In genomic region chr6:2853372-2853765, GRCh38 we compare ENCODE assay signal across 8 cellular contexts. TPM values are rescaled to one million over a fixed set of nuclear protein-coding genes. Genes with fewer than 3 reads are reported as not detected.
DNase-seq lines count a peak whose midpoint lies in the region; ATAC-seq, FAIRE-seq and TF ChIP-seq lines count a peak whose summit lies in the region.
"Not testable (repeated sequence)": the region's sequence is repeated elsewhere in the genome, so short reads cannot be mapped to it uniquely, and the experiment has no call there.

No MANE protein-coding gene starts in this region.

- H3K79me2 ChIP-seq in astrocyte (ENCODE audit: insufficient read depth, low read length); endothelial cell of umbilical vein (ENCODE audit: control insufficient read depth, insufficient read depth, low read length): not testable (repeated sequence)

- H3K9me1 ChIP-seq in endothelial cell of umbilical vein (replicated peaks; ENCODE audit: control insufficient read depth, extremely low read depth, insufficient read depth, low read length): not testable (repeated sequence)

- TF ChIP-seq EP300 in Ishikawa (IDR thresholded peaks at IDR 0.05; ENCODE audit: borderline replicate concordance): not testable (repeated sequence)

- CTCF ChIA-PET in BJ (lab: Yijun Ruan, JAX): interaction anchor here (0.8 to 2.7 kb wide), 6 partner anchors 10 to 137 kb away, joined by 3 to 13 read pairs (median 4); no protein-coding TSS in a partner anchor
- CTCF ChIA-PET in activated CD4-positive, alpha-beta T cell treated with anti-CD3 and anti-CD28 coated beads for 36 hours (lab: Charles Lee): interaction anchor here (0.6 to 2.4 kb wide), 7 partner anchors 12 to 134 kb away, joined by 3 to 9 read pairs (median 3); partner anchors contain the start of gene SERPINB1
- CTCF ChIA-PET in endothelial cell of umbilical vein (lab: Charles Lee): interaction anchor here (1.5 to 4.1 kb wide), 6 partner anchors 8 to 89 kb away, joined by 3 to 36 read pairs (median 11); no protein-coding TSS in a partner anchor

- H3K4me3 ChIP-seq in BJ (ENCODE audit: low read depth, low read length) (peak overlapping the region; percentile 31; the same call in 1 of the 2 replicates), endothelial cell of umbilical vein (replicated peaks in 1 of 3; ENCODE audit: insufficient read depth in 1 of 3, low read depth in 1 of 3, low read length in 3 of 3) (peak overlapping the region in 1 of 3 experiments; percentile 57), neutrophil (ENCODE audit: low read depth in 1 of 2, low read length in 1 of 2) (peak overlapping the region; percentile 47 to 50)
- H3K4me3 ChIP-seq in astrocyte (ENCODE audit: insufficient read depth, low read depth, low read length): not testable (repeated sequence)

- not testable (repeated sequence) for TF ChIP-seq POLR2A in endothelial cell of umbilical vein (IDR thresholded peaks at IDR 0.05; ENCODE audit: low read depth, low read length)

- H3K4me3 Mint-ChIP-seq in activated CD4-positive, alpha-beta T cell treated with anti-CD3 and anti-CD28 coated beads for 36 hours: peak overlapping the region; percentile 62
- not testable (repeated sequence) for H3K4me3 Mint-ChIP-seq in astrocyte (ENCODE audit: unreplicated experiment)
- peak overlapping the region; percentile 68 to 86 for H3K4me3 Mint-ChIP-seq in stimulated activated naive CD8-positive, alpha-beta T cell treated with anti-CD3 and anti-CD28 coated beads, Interleukin-15, amount 100 ng/mL, for 72 hours

- H3K27me3 ChIP-seq in BJ (ENCODE audit: control insufficient read depth, insufficient read depth, low read length); astrocyte (ENCODE audit: insufficient read depth, low read length); endothelial cell of umbilical vein (ENCODE audit: control insufficient read depth in 2 of 2, insufficient read depth in 2 of 2, low read length in 2 of 2); layer of hippocampus (ENCODE audit: control insufficient read depth, insufficient read depth, low read length); neutrophil: not testable (repeated sequence)

- not testable (repeated sequence) for H3K9me3 ChIP-seq in astrocyte (ENCODE audit: insufficient read depth, low read depth, low read length); endothelial cell of umbilical vein (replicated peaks; ENCODE audit: control insufficient read depth, insufficient read depth, low read length); neutrophil

- not testable (repeated sequence) for TF ChIP-seq CTCF in BJ (IDR thresholded peaks at IDR 0.05; ENCODE audit: insufficient read depth, low read depth, low read length); astrocyte (IDR thresholded peaks at IDR 0.05; ENCODE audit: insufficient read depth, low read depth, low read length); endothelial cell of umbilical vein (IDR thresholded peaks at IDR 0.05; ENCODE audit: extremely low read depth in 1 of 2, insufficient read depth in 1 of 2, low read depth in 1 of 2, low read length in 2 of 2); neutrophil (IDR thresholded peaks at IDR 0.05)

- peak overlapping the region; percentile 100 for H3K27ac Mint-ChIP-seq in activated CD4-positive, alpha-beta T cell treated with anti-CD3 and anti-CD28 coated beads for 36 hours
- H3K27ac Mint-ChIP-seq in astrocyte (ENCODE audit: unreplicated experiment): peak overlapping the region; percentile 88
- H3K27ac Mint-ChIP-seq in stimulated activated naive CD8-positive, alpha-beta T cell treated with anti-CD3 and anti-CD28 coated beads, Interleukin-15, amount 100 ng/mL, for 72 hours: peak overlapping the region; percentile 95 to 98

- not testable (repeated sequence) for TF ChIP-seq RAD21 in Ishikawa (IDR thresholded peaks at IDR 0.05; ENCODE audit: low read depth)

- H3K27me3 Mint-ChIP-seq in activated CD4-positive, alpha-beta T cell treated with anti-CD3 and anti-CD28 coated beads for 36 hours; astrocyte (ENCODE audit: low read depth, unreplicated experiment); stimulated activated naive CD8-positive, alpha-beta T cell treated with anti-CD3 and anti-CD28 coated beads, Interleukin-15, amount 100 ng/mL, for 72 hours: not testable (repeated sequence)

- H3K36me3 ChIP-seq in BJ (ENCODE audit: control insufficient read depth, insufficient read depth, low read length); astrocyte (ENCODE audit: insufficient read depth, low read length); endothelial cell of umbilical vein (ENCODE audit: control insufficient read depth in 2 of 2, extremely low read depth in 1 of 2, insufficient read depth in 2 of 2, low read length in 2 of 2); neutrophil: not testable (repeated sequence)

- H3K4me1 Mint-ChIP-seq in activated CD4-positive, alpha-beta T cell treated with anti-CD3 and anti-CD28 coated beads for 36 hours: peaks cover 66% of the 10 kb centered on the region
- peaks cover 15% of the 10 kb centered on the region for H3K4me1 Mint-ChIP-seq in astrocyte (ENCODE audit: low read depth, unreplicated experiment)
- peaks cover 74% of the 10 kb centered on the region for H3K4me1 Mint-ChIP-seq in stimulated activated naive CD8-positive, alpha-beta T cell treated with anti-CD3 and anti-CD28 coated beads, Interleukin-15, amount 100 ng/mL, for 72 hours

- POLR2A ChIA-PET in BJ (lab: Charles Lee); endothelial cell of umbilical vein (lab: Charles Lee): not testable (repeated sequence)
- POLR2A ChIA-PET in activated CD4-positive, alpha-beta T cell treated with anti-CD3 and anti-CD28 coated beads for 36 hours (lab: Charles Lee): interaction anchor here (0.7 to 3.0 kb wide), 4 partner anchors 12 to 87 kb away, joined by 3 to 14 read pairs (median 9); partner anchors contain the start of gene SERPINB1

- BruUV-seq in endothelial cell of umbilical vein (replicated peaks; lab: Mats Ljungman, UMichigan): not testable (repeated sequence)

- H3K9ac ChIP-seq in astrocyte (ENCODE audit: low read length) (peak overlapping the region; percentile 80), endothelial cell of umbilical vein (replicated peaks; ENCODE audit: extremely low read depth, insufficient read depth, low read length) (peak overlapping the region; percentile 98)

- H4K20me1 ChIP-seq in astrocyte (ENCODE audit: insufficient read depth, low read length); endothelial cell of umbilical vein (replicated peaks; ENCODE audit: control insufficient read depth, extremely low read depth, insufficient read depth, low read length): not testable (repeated sequence)

- not testable (repeated sequence) for DNase-seq in BJ (ENCODE audit: low read depth); activated CD4-positive, alpha-beta T cell treated with anti-CD3 and anti-CD28 coated beads for 36 hours; astrocyte (ENCODE audit: low read depth); endothelial cell of umbilical vein (ENCODE audit: low read depth, low spot score); stimulated activated naive CD8-positive, alpha-beta T cell treated with anti-CD3 and anti-CD28 coated beads, Interleukin-15, amount 100 ng/mL, for 72 hours

- not testable (repeated sequence) for H3K36me3 Mint-ChIP-seq in activated CD4-positive, alpha-beta T cell treated with anti-CD3 and anti-CD28 coated beads for 36 hours (ENCODE audit: low read depth); astrocyte (ENCODE audit: low read depth, unreplicated experiment)

- intact Hi-C loops in activated CD4-positive, alpha-beta T cell treated with anti-CD3 and anti-CD28 coated beads for 36 hours (cut with DNase I, micrococcal nuclease): loop anchor here in 1 of 2 experiments (1.0 kb wide), 1 partner anchor 12 kb away; the partner anchor contains the start of gene SERPINB1
- intact Hi-C loops in endothelial cell of umbilical vein (cut with micrococcal nuclease): loop anchor here (10.0 kb wide), 1 partner anchor 1239 kb away; no protein-coding TSS in a partner anchor

- peak overlapping the region; percentile 25 for H2AFZ ChIP-seq in astrocyte (ENCODE audit: low read depth, low read length)
- not testable (repeated sequence) for H2AFZ ChIP-seq in endothelial cell of umbilical vein (ENCODE audit: low read depth, low read length)

- peak overlapping the region; percentile 83 for H3K4me2 ChIP-seq in astrocyte (ENCODE audit: low read length)
- H3K4me2 ChIP-seq in endothelial cell of umbilical vein (ENCODE audit: insufficient read depth, low read length): peak overlapping the region; percentile 88

- H3K4me1 ChIP-seq in astrocyte (ENCODE audit: insufficient read depth, low read length) (peaks cover 42% of the 10 kb centered on the region), endothelial cell of umbilical vein (ENCODE audit: control insufficient read depth, extremely low read depth, insufficient read depth, low read length) (peaks cover 63% of the 10 kb centered on the region), neutrophil (ENCODE audit: control insufficient read depth in 1 of 2, insufficient read depth in 1 of 2, low read depth in 1 of 2, low read length in 1 of 2) (peaks cover 73 to 76% of the 10 kb centered on the region in 2 experiments)

- peak overlapping the region; percentile 92 for H3K27ac ChIP-seq in astrocyte (ENCODE audit: low read depth, low read length)
- peak overlapping the region; percentile 96 for H3K27ac ChIP-seq in endothelial cell of umbilical vein (ENCODE audit: insufficient read depth, low read depth, low read length)
- peak overlapping the region; percentile 10 for H3K27ac ChIP-seq in layer of hippocampus (ENCODE audit: low read depth, low read length)
- H3K27ac ChIP-seq in neutrophil: peak overlapping the region; percentile 94

- dilution Hi-C loops in endothelial cell of umbilical vein (cut with MboI; ENCODE audit: extremely low pct_ligation_motif_present, low sequenced_read_pairs): not testable (repeated sequence)

- not testable (repeated sequence) for H3K9me3 Mint-ChIP-seq in activated CD4-positive, alpha-beta T cell treated with anti-CD3 and anti-CD28 coated beads for 36 hours (ENCODE audit: low read depth); astrocyte (ENCODE audit: unreplicated experiment); stimulated activated naive CD8-positive, alpha-beta T cell treated with anti-CD3 and anti-CD28 coated beads, Interleukin-15, amount 100 ng/mL, for 72 hours

- not testable (repeated sequence) for ATAC-seq in activated CD4-positive, alpha-beta T cell treated with anti-CD3 and anti-CD28 coated beads for 36 hours; stimulated activated naive CD8-positive, alpha-beta T cell treated with anti-CD3 and anti-CD28 coated beads, Interleukin-15, amount 100 ng/mL, for 72 hours

- not testable (repeated sequence) for FAIRE-seq in astrocyte (lab: Jason Lieb, UNC); endothelial cell of umbilical vein (lab: Jason Lieb, UNC)

RNA-seq across cellular contexts. Expression of gene SERPINB1, which starts 11.7 kb away (rescaled TPM):
- polyA plus RNA-seq in BJ (2011; rRNA removed): 17.9 and 31.3 TPM in 2 replicates
- 7.3 and 9.7 TPM in 2 replicates for polyA minus RNA-seq in BJ (2011; rRNA and poly(A)+ RNA removed)
- total RNA-seq in activated CD4-positive, alpha-beta T cell treated with anti-CD3 and anti-CD28 coated beads for 36 hours: 100 to 1,000 TPM; 200 to 243 TPM
- total RNA-seq in astrocyte: 1.5 and 2.0 TPM in 2 replicates
- total RNA-seq in endothelial cell of umbilical vein: 23.3 and 24.0 TPM in 2 replicates
- 5.9 and 6.7 TPM in 2 replicates for polyA plus RNA-seq in endothelial cell of umbilical vein
- 10.6 and 11.9 TPM in 2 replicates for polyA plus RNA-seq in endothelial cell of umbilical vein (2011; cell fraction: cytosol; rRNA removed)
- polyA plus RNA-seq in endothelial cell of umbilical vein (2011; cell fraction: nucleus; rRNA removed): 5.7 and 9.4 TPM in 2 replicates
- polyA plus RNA-seq in endothelial cell of umbilical vein (2012): 11.5 and 15.7 TPM in 2 replicates
- 5.7 and 6.0 TPM in 2 replicates for polyA minus RNA-seq in endothelial cell of umbilical vein
- 31.9 TPM for polyA minus RNA-seq in endothelial cell of umbilical vein (2011; cell fraction: cytosol; rRNA and poly(A)+ RNA removed)
- 3.5 and 5.7 TPM in 2 replicates for polyA minus RNA-seq in endothelial cell of umbilical vein (2011; cell fraction: nucleus; rRNA and poly(A)+ RNA removed)

RNA-seq across cellular contexts. Expression of gene SERPINB9, which starts 49.7 kb away (rescaled TPM):
- polyA plus RNA-seq in BJ (2011; rRNA removed) (2.8 and 3.7 TPM in 2 replicates), endothelial cell of umbilical vein (47.3 and 51.6 TPM in 2 replicates)
- 3.2 and 5.0 TPM in 2 replicates for polyA minus RNA-seq in BJ (2011; rRNA and poly(A)+ RNA removed)
- 100 to 1,000 TPM in 1 of 2 experiments, 10 to 100 TPM in 1; 90.0 to 109 TPM for total RNA-seq in activated CD4-positive, alpha-beta T cell treated with anti-CD3 and anti-CD28 coated beads for 36 hours
- total RNA-seq in astrocyte (2.1 and 6.0 TPM in 2 replicates), endothelial cell of umbilical vein (37.0 and 58.0 TPM in 2 replicates)
- 37.5 and 38.5 TPM in 2 replicates for polyA plus RNA-seq in endothelial cell of umbilical vein (2011; cell fraction: cytosol; rRNA removed)
- 32.0 and 44.9 TPM in 2 replicates for polyA plus RNA-seq in endothelial cell of umbilical vein (2011; cell fraction: nucleus; rRNA removed)
- polyA plus RNA-seq in endothelial cell of umbilical vein (2012): 23.4 and 26.9 TPM in 2 replicates
- polyA minus RNA-seq in endothelial cell of umbilical vein: 94.7 and 96.7 TPM in 2 replicates
- polyA minus RNA-seq in endothelial cell of umbilical vein (2011; cell fraction: cytosol; rRNA and poly(A)+ RNA removed): not detected
- 25.6 and 46.0 TPM in 2 replicates for polyA minus RNA-seq in endothelial cell of umbilical vein (2011; cell fraction: nucleus; rRNA and poly(A)+ RNA removed)

Comparison
In these comparisons a context has a peak if more than half of its experiments do, and no peak if none do; other contexts are left out.
1. H3K27ac ChIP-seq: peak in every context shown above with its lines; median percentile 96 in endothelial cell of umbilical vein; 94 in neutrophil; 92 in astrocyte; 10 in layer of hippocampus.